In genomic region chr16:72938426-72939164, GRCh38 we compare ENCODE assay signal across 8 cellular contexts.
DNase-seq lines count a peak whose midpoint lies in the region; ATAC-seq lines count a peak whose summit lies in the region.

No MANE protein-coding gene starts in this region.

- intact Hi-C loops in left cardiac atrium (cut with DNase I) = loop anchor here in 1 of 2 donors (5.0 kb wide), 1 partner anchor 119 kb away; no protein-coding TSS in a partner anchor

- no peaks in the 10 kb centered on the region for H3K36me3 Mint-ChIP-seq in activated CD8-positive, alpha-beta T cell treated with anti-CD3 and anti-CD28 coated beads, Interleukin-2, amount 10 ng/mL, durations not matched to agents 7 days and 5 days (ENCODE audit: low read depth)

- peaks cover 11% of the 10 kb centered on the region for H3K4me1 ChIP-seq in rectal smooth muscle tissue (ENCODE audit: control insufficient read depth, insufficient read depth, low read length)

- CTCF ChIA-PET in activated CD8-positive, alpha-beta T cell treated with anti-CD3 and anti-CD28 coated beads, Interleukin-2, amount 10 ng/mL, durations not matched to agents 7 days and 5 days (lab: Charles Lee) = no interaction called here

- peak; percentile 78 for DNase-seq in Daoy (ENCODE audit: low read depth)
- peak; percentile 32 for DNase-seq in UCSD-AML1 (lab: John Stamatoyannopoulos, UW; ENCODE audit: unreplicated experiment)
- DNase-seq in left cardiac atrium = peak; percentile 88
- no peak for DNase-seq in activated T-cell treated with anti-CD3 and anti-CD28 coated beads for 4 hours
- DNase-seq in NCI-H2227 (lab: John Stamatoyannopoulos, UW; ENCODE audit: unreplicated experiment) = no peak
- DNase-seq in activated CD8-positive, alpha-beta T cell treated with anti-CD3 and anti-CD28 coated beads, Interleukin-2, amount 10 ng/mL, durations not matched to agents 7 days and 5 days = no peak

- peak overlapping the region; percentile 61 for H3K27ac ChIP-seq in rectal smooth muscle tissue (ENCODE audit: low read depth, low read length)

- POLR2A ChIA-PET in activated CD8-positive, alpha-beta T cell treated with anti-CD3 and anti-CD28 coated beads, Interleukin-2, amount 10 ng/mL, durations not matched to agents 7 days and 5 days (lab: Charles Lee) = no interaction called here

- H3K9me3 Mint-ChIP-seq in activated CD8-positive, alpha-beta T cell treated with anti-CD3 and anti-CD28 coated beads, Interleukin-2, amount 10 ng/mL, durations not matched to agents 7 days and 5 days (ENCODE audit: insufficient read depth) = no peaks in the 10 kb centered on the region

- H3K4me1 Mint-ChIP-seq in activated CD8-positive, alpha-beta T cell treated with anti-CD3 and anti-CD28 coated beads, Interleukin-2, amount 10 ng/mL, durations not matched to agents 7 days and 5 days (ENCODE audit: low read depth) = peaks cover 3% of the 10 kb centered on the region

- ATAC-seq in left cardiac atrium = peak; percentile 94 to 96
- no peak for ATAC-seq in GM18519 (IDR thresholded peaks at IDR 0.05; ENCODE audit: low FRiP score, unreplicated experiment)
- ATAC-seq in activated CD8-positive, alpha-beta T cell treated with anti-CD3 and anti-CD28 coated beads, Interleukin-2, amount 10 ng/mL, durations not matched to agents 7 days and 5 days = no peak

- peak overlapping the region; percentile 50 for H3K4me3 ChIP-seq in rectal smooth muscle tissue (ENCODE audit: low read length)

- H3K27me3 Mint-ChIP-seq in activated CD8-positive, alpha-beta T cell treated with anti-CD3 and anti-CD28 coated beads, Interleukin-2, amount 10 ng/mL, durations not matched to agents 7 days and 5 days (ENCODE audit: low read depth) = peaks cover 10% of the 10 kb centered on the region

- H3K27me3 ChIP-seq in rectal smooth muscle tissue (ENCODE audit: control insufficient read depth, insufficient read depth, low read length) = no peaks in the 10 kb centered on the region

- no peaks in the 10 kb centered on the region for H3K36me3 ChIP-seq in rectal smooth muscle tissue (ENCODE audit: control insufficient read depth, insufficient read depth, low read length)

- no peak overlapping the region for H3K4me3 Mint-ChIP-seq in activated CD8-positive, alpha-beta T cell treated with anti-CD3 and anti-CD28 coated beads, Interleukin-2, amount 10 ng/mL, durations not matched to agents 7 days and 5 days

- no peak overlapping the region for H3K9ac ChIP-seq in rectal smooth muscle tissue (ENCODE audit: low read length)

- no peak overlapping the region for H3K27ac Mint-ChIP-seq in activated CD8-positive, alpha-beta T cell treated with anti-CD3 and anti-CD28 coated beads, Interleukin-2, amount 10 ng/mL, durations not matched to agents 7 days and 5 days

Comparison
In these comparisons a context has a peak if more than half of its experiments do, and no peak if none do; other contexts are left out.
1. DNase-seq: peak in Daoy (single experiment), UCSD-AML1 (single experiment) and left cardiac atrium (single experiment); none in activated T-cell treated with anti-CD3 and anti-CD28 coated beads for 4 hours (single experiment), NCI-H2227 (single experiment) and activated CD8-positive, alpha-beta T cell treated with anti-CD3 and anti-CD28 coated beads, Interleukin-2, amount 10 ng/mL, durations not matched to agents 7 days and 5 days (single experiment).
2. ATAC-seq: peak in left cardiac atrium (2 of 2); none in GM18519 (single experiment) and activated CD8-positive, alpha-beta T cell treated with anti-CD3 and anti-CD28 coated beads, Interleukin-2, amount 10 ng/mL, durations not matched to agents 7 days and 5 days (single experiment).